In the genomic region with DNA sequence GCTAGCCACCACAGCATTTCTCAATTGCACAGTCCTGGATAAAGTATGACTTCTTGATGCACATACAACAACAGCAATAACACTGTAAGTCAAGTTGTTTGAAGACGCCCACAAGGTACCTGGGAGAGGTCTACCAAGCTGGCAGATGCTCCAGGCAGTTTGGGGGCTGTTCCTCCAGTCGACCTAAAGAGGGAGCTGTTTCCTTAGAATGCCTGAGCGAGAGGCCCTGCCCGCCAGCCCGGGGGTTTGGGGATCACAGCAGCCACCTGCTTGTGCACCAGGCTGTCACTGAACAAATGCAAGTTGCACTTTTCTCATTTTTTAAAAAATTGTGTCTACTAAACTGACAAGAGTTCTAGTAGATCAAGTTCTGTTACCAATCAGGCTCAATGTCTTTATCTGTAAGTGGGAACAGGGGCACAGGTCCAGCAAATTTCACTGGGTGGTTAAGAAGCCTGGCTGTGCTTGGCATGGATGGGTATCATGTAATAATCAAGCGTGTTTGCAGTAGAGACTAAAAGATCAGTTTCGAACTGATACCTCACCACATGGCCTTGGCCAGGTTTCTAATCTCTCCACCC, we compare ENCODE assay signal across 8 cellular contexts.
DNase-seq lines count a peak whose midpoint lies in the region; TF ChIP-seq lines count a peak whose summit lies in the region.

No MANE protein-coding gene starts in this region.

- TF ChIP-seq CTCF in GM10248 (IDR thresholded peaks at IDR 0.05; ENCODE audit: control extremely low read depth, extremely low read depth, low read depth, missing control alignments), result peak; percentile 86
- TF ChIP-seq CTCF in LNCaP clone FGC (IDR thresholded peaks at IDR 0.05; ENCODE audit: control insufficient read depth, extremely low read depth, insufficient read depth), result peak; percentile 83
- TF ChIP-seq CTCF in VCaP (conservative IDR thresholded peaks at IDR 0.05), result peak; percentile 80

- H3F3A ChIP-seq in GM23248 (ENCODE audit: insufficient read depth), result peaks cover 12% of the 10 kb centered on the region

- no peaks in the 10 kb centered on the region for H3K9me2 ChIP-seq in GM23248 (ENCODE audit: insufficient read depth)

- CTCF ChIA-PET in GM10248 (lab: Yijun Ruan, JAX), result interaction anchor here (0.7 to 14.7 kb wide), 59 partner anchors 9 to 1109 kb away, joined by 3 to 239 read pairs (median 5); a partner anchor contains a TSS

- DNase-seq in GM10248 (ENCODE audit: extremely low spot score) (peak; percentile 88), GM23248 (peak; percentile 68), LNCaP clone FGC (ENCODE audit: low read depth) (no peak), T47D (ENCODE audit: low read depth in 1 of 2, low spot score in 1 of 2) (peak; percentile 40 to 78), kidney glomerular epithelial cell (lab: John Stamatoyannopoulos, UW) (peak; percentile 47), NCI-H510A treated with DMSO at 0.1 percent for 48 hours (lab: John Stamatoyannopoulos, UW) (no peak)
- peak; percentile 62 to 71 (median 70) for DNase-seq in stimulated activated CD4-positive, alpha-beta T cell treated with anti-CD3 and anti-CD28 coated beads, TNF-alpha, amount 100 ng/mL, for 24 hours (ENCODE audit: low read depth in 3 of 3)

- POLR2A ChIA-PET in GM10248 (lab: Yijun Ruan, JAX), result interaction anchor here (1.1 kb wide), 1 partner anchor 206 kb away, joined by 3 read pairs; a partner anchor contains a TSS

- H3K4me2 ChIP-seq in GM23248 (ENCODE audit: unreplicated experiment), result no peak overlapping the region

- H4K20me1 ChIP-seq in GM23248 (ENCODE audit: insufficient read depth), result no peaks in the 10 kb centered on the region

- no peak overlapping the region for H3K4me3 ChIP-seq in GM23248
- no peak overlapping the region for H3K4me3 ChIP-seq in LNCaP clone FGC (ENCODE audit: low read depth, low read length)

- WGBS in GM23248 (ENCODE audit: low coverage in 1 of 2, low lambda C conversion rate in 2 of 2, missing lambda C conversion rate in 2 of 2), 2 experiments, result 20 to 23% methylated on average over 7 of the region's 7 CpGs

- no peak overlapping the region for H3K9ac ChIP-seq in GM23248

- no peak overlapping the region for H2AFZ ChIP-seq in GM23248

- no peaks in the 10 kb centered on the region for H3K36me3 ChIP-seq in GM23248 (ENCODE audit: low read depth)

- no peak overlapping the region for H3K27ac ChIP-seq in GM23248
- H3K27ac ChIP-seq in VCaP, result no peak overlapping the region

- no peaks in the 10 kb centered on the region for H3K9me3 ChIP-seq in GM23248 (ENCODE audit: low read depth)

- H3K4me1 ChIP-seq in GM23248 (ENCODE audit: insufficient read depth), result peaks cover 13% of the 10 kb centered on the region

- in situ Hi-C loops in GM23248 (cut with MboI), result loop anchor here (10.0 kb wide), 2 partner anchors 194 to 474 kb away; a partner anchor contains a TSS
- in situ Hi-C loops in T47D (cut with HindIII; ENCODE audit: low pct_unique_long_range_greater_than_20kb, low sequenced_read_pairs), result no loop called here

- no peaks in the 10 kb centered on the region for H3K27me3 ChIP-seq in GM23248 (replicated peaks; ENCODE audit: insufficient read depth)

- H3K79me2 ChIP-seq in GM23248 (ENCODE audit: insufficient read depth), result no peaks in the 10 kb centered on the region

Comparison
In these comparisons a context has a peak if more than half of its experiments do, and no peak if none do; other contexts are left out.
1. DNase-seq: peak in GM10248 (single experiment), GM23248 (single experiment), T47D (2 of 2), kidney glomerular epithelial cell (single experiment) and stimulated activated CD4-positive, alpha-beta T cell treated with anti-CD3 and anti-CD28 coated beads, TNF-alpha, amount 100 ng/mL, for 24 hours (3 of 3); none in LNCaP clone FGC (single experiment) and NCI-H510A treated with DMSO at 0.1 percent for 48 hours (single experiment).
2. Peak in every context shown above with its lines, with median percentiles within 50 percentile points of each other: CTCF ChIP-seq.